In the genomic region with DNA sequence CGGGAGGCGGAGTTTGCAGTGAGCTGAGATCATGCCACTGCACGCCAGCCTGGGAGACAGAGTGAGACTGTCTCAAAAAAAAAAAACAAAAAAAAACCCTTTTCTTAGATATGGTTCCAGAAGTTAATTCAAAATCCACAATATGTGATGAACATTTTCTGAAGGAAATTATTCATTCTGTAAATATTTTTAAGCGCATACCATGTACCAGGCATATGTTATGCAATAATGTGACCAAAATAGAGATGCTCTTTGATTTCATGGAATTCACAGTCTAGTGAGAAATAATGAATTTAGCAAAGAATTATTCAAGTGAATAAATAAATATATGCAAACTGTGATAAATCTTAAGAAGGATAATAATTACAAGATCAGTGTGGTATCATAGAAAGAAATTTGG, we compare ENCODE assay signal across 16 cellular contexts.
DNase-seq lines count a peak whose midpoint lies in the region; ATAC-seq, FAIRE-seq and TF ChIP-seq lines count a peak whose summit lies in the region.
"Had no signal": no experiment of that assay in that cellular context is flagged by ENCODE, and none has a peak within 500 bp of the region (broad histone marks: within the 10 kb centered on the region; RNA-seq: fewer than 3 reads in every experiment).

No MANE protein-coding gene starts in this region.

- H3K9me3 ChIP-seq in HepG2 (ENCODE audit: low read length) (no peaks in the 10 kb centered on the region), right lobe of liver (no peaks in the 10 kb centered on the region), adipocyte (ENCODE audit: control insufficient read depth, low read length) (no peaks in the 10 kb centered on the region)
- H3K9me3 ChIP-seq: Caco-2, SJCRH30 had no signal

- H3K9ac ChIP-seq in HepG2 (ENCODE audit: insufficient read depth, low read depth, low read length) (no peak overlapping the region), adipocyte (ENCODE audit: low read length) (no peak overlapping the region)

- no peak overlapping the region for H3K4me3 ChIP-seq in HepG2 (replicated peaks in 1 of 3; ENCODE audit: insufficient read depth in 1 of 3, low read depth in 2 of 3, low read length in 3 of 3)
- no peak overlapping the region for H3K4me3 ChIP-seq in right lobe of liver
- H3K4me3 ChIP-seq in adipocyte (ENCODE audit: low read length) = no peak overlapping the region
- H3K4me3 ChIP-seq: SJCRH30 had no signal

- intact Hi-C loops in HepG2 (cut with micrococcal nuclease; ENCODE audit: unreplicated experiment) = no loop called here
- intact Hi-C loops in right lobe of liver (cut with DNase I) = no loop called here
- intact Hi-C loops in cardiac septum (cut with DNase I) = no loop called here

- WGBS in HepG2 (ENCODE audit: low lambda C conversion rate) = 93% methylated on average over 4 of the region's 4 CpGs
- 93% methylated on average over 4 of the region's 4 CpGs for WGBS in right lobe of liver (ENCODE audit: insufficient coverage, low coverage, low lambda C conversion rate, missing lambda C conversion rate)

- no peak overlapping the region for H3K27ac ChIP-seq in HepG2 (ENCODE audit: extremely low read length, insufficient read depth, low read length)
- H3K27ac ChIP-seq in right lobe of liver = no peak overlapping the region
- H3K27ac ChIP-seq: SJCRH30 had no signal

- H4K20me1 ChIP-seq in HepG2 (ENCODE audit: insufficient read depth, low read length) = no peaks in the 10 kb centered on the region

- H3K36me3 ChIP-seq in HepG2 (replicated peaks in 1 of 2; ENCODE audit: control insufficient read depth in 1 of 2, insufficient read depth in 2 of 2, low read length in 2 of 2) = no peaks in the 10 kb centered on the region
- no peaks in the 10 kb centered on the region for H3K36me3 ChIP-seq in right lobe of liver
- no peaks in the 10 kb centered on the region for H3K36me3 ChIP-seq in adipocyte (ENCODE audit: control insufficient read depth, insufficient read depth, low read length, severe bottlenecking)
- H3K36me3 ChIP-seq: SJCRH30 had no signal

- TF ChIP-seq EP300 in HepG2 (IDR thresholded peaks at IDR 0.05; ENCODE audit: low read depth in 2 of 2, low read length in 2 of 2) (no peak), HepG2 (CRISPR knock-in tag; IDR thresholded peaks at IDR 0.05; ENCODE audit: borderline replicate concordance) (no peak)

- no peak for TF ChIP-seq CTCF in HepG2 (CRISPR knock-in tag; IDR thresholded peaks at IDR 0.05)
- no peak for TF ChIP-seq CTCF in right lobe of liver (IDR thresholded peaks at IDR 0.05)

- H3K4me2 ChIP-seq in HepG2 (ENCODE audit: low read depth, low read length) = no peak overlapping the region

- POLR2A ChIA-PET in HepG2 (lab: Yijun Ruan, JAX) = no interaction called here

- no peak overlapping the region for H2AFZ ChIP-seq in HepG2 (ENCODE audit: low read length)

- no peak for FAIRE-seq in HepG2 (lab: Jason Lieb, UNC)
- FAIRE-seq: G401.6 had no signal

- TF ChIP-seq RAD21 in HepG2 (CRISPR knock-in tag; IDR thresholded peaks at IDR 0.05) = no peak

- no peaks in the 10 kb centered on the region for H3K79me2 ChIP-seq in HepG2 (ENCODE audit: insufficient read depth, low read length)

- in situ Hi-C loops in HepG2 (cut with HindIII; ENCODE audit: extremely low pct_ligation_motif_present, low pct_unique_long_range_greater_than_20kb) = no loop called here

- DNase-seq in HepG2 (ENCODE audit: low spot score) (no peak), right lobe of liver (no peak), adipocyte (ENCODE audit: low read depth) (peak; percentile 51), fibroblast of peridontal ligament (ENCODE audit: extremely low read depth) (peak; percentile 17), cardiac septum (ENCODE audit: low spot score) (no peak)
- DNase-seq: 8988T, Caco-2, GOT3, NCI-H1436, NCI-H2029 treated with DMSO at 0.1 percent for 48 hours, NCI-H510A treated with DMSO at 0.1 percent for 48 hours, SJCRH30 had no signal

- TF ChIP-seq POLR2A in HepG2 (IDR thresholded peaks at IDR 0.05; ENCODE audit: insufficient read depth in 1 of 2, low read depth in 2 of 2, low read length in 2 of 2) (no peak), right lobe of liver (IDR thresholded peaks at IDR 0.05) (no peak)

- ATAC-seq in HepG2 (no peak), right lobe of liver (no peak), GM19023 (IDR thresholded peaks at IDR 0.05; ENCODE audit: unreplicated experiment) (no peak), HG02588 (IDR thresholded peaks at IDR 0.05; ENCODE audit: unreplicated experiment) (no peak), HG03045 (IDR thresholded peaks at IDR 0.05; ENCODE audit: unreplicated experiment) (no peak)

- CTCF ChIA-PET in HepG2 (lab: Yijun Ruan, JAX; ENCODE audit: low intra/inter-chr PET ratio, low total read pairs) = no interaction called here

- BruUV-seq in HepG2 (replicated peaks; lab: Mats Ljungman, UMichigan) = no TSS peak

- H3K4me1 ChIP-seq in HepG2 (ENCODE audit: insufficient read depth, low read length) (peaks cover 20% of the 10 kb centered on the region), right lobe of liver (peaks cover 0 to 5% (median 0%) of the 10 kb centered on the region in 4 donors), adipocyte (ENCODE audit: control insufficient read depth, insufficient read depth, low read length) (no peaks in the 10 kb centered on the region)
- H3K4me1 ChIP-seq: SJCRH30 had no signal

- H3K27me3 ChIP-seq in HepG2 (ENCODE audit: control insufficient read depth in 1 of 2, insufficient read depth in 2 of 2, low read length in 2 of 2) (no peaks in the 10 kb centered on the region), right lobe of liver (no peaks in the 10 kb centered on the region), adipocyte (replicated peaks; ENCODE audit: control insufficient read depth, insufficient read depth, low read length) (no peaks in the 10 kb centered on the region)
- H3K27me3 ChIP-seq: SJCRH30 had no signal

TF ChIP-seq in HepG2, 621 proteins besides CTCF, POLR2A, EP300 and RAD21:
- TF ChIP-seq RBAK (CRISPR knock-in tag; IDR thresholded peaks at IDR 0.05) = no peak
- 0 out of 2 replicates have a peak, but pooled peaks have one; percentile 2 for TF ChIP-seq CEBPB (IDR thresholded peaks at IDR 0.05; ENCODE audit: borderline replicate concordance, low read depth, low read length)
- TF ChIP-seq, protein P1, sequence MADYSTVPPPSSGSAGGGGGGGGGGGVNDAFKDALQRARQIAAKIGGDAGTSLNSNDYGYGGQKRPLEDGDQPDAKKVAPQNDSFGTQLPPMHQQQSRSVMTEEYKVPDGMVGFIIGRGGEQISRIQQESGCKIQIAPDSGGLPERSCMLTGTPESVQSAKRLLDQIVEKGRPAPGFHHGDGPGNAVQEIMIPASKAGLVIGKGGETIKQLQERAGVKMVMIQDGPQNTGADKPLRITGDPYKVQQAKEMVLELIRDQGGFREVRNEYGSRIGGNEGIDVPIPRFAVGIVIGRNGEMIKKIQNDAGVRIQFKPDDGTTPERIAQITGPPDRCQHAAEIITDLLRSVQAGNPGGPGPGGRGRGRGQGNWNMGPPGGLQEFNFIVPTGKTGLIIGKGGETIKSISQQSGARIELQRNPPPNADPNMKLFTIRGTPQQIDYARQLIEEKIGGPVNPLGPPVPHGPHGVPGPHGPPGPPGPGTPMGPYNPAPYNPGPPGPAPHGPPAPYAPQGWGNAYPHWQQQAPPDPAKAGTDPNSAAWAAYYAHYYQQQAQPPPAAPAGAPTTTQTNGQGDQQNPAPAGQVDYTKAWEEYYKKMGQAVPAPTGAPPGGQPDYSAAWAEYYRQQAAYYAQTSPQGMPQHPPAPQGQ (CRISPR knock-in tag; IDR thresholded peaks at IDR 0.05; ENCODE audit: borderline replicate concordance) = no peak

Comparison
In these comparisons a context has a peak if more than half of its experiments do, and no peak if none do; other contexts are left out.
1. DNase-seq: peak in adipocyte (single experiment) and fibroblast of peridontal ligament (single experiment); none in HepG2 (single experiment), right lobe of liver (0 of 3) and cardiac septum (single experiment).